ENCODE assay signal across 19 cellular contexts in the genomic region with DNA sequence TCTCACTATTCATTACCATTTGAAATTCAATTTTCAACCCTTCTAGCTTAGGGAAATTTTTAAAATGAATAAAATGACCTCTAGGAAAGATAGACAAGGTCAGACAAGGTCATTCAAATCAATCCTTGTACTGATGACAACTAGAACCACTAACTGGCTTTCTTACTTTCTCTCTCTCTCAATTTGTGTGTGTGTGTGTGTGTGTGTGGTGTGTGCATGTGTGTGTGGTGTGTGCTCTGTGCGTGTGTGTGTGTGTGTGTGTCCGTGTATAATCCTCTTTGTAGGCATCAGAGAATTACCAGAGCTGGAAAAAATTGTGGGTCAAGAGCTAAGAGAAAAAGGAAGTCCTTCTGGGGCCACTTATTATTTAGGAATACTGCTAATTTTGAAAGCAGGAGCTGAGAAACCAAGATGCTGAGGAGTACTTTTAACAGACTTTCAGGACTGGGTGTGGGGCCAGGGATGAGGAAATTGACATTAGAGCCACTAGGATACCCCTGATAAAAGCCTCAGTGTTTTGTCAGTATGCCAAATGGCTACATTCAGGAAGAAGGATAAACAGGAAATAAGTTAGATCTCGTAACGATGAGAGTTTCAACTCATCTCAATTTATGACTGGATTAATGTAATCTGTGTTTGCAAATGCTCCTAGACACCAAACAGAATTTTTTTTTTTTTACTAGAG.
DNase-seq lines count a peak whose midpoint lies in the region; ATAC-seq and TF ChIP-seq lines count a peak whose summit lies in the region.
"Had no signal": no experiment of that assay in that cellular context is flagged by ENCODE, and none has a peak within 500 bp of the region (broad histone marks: within the 10 kb centered on the region; RNA-seq: fewer than 3 reads in every experiment).

No MANE protein-coding gene starts in this region.

- ATAC-seq in activated CD8-positive, alpha-beta memory T cell treated with anti-CD3 and anti-CD28 coated beads, Interleukin-2, amount 10 ng/mL, durations not matched to agents 7 days and 5 days, result no peak
- ATAC-seq in naive thymus-derived CD4-positive, alpha-beta T cell, result no peak
- ATAC-seq: activated CD4-positive, alpha-beta T cell treated with anti-CD3 and anti-CD28 coated beads for 36 hours had no signal

- H3K27me3 Mint-ChIP-seq in activated CD8-positive, alpha-beta memory T cell treated with anti-CD3 and anti-CD28 coated beads, Interleukin-2, amount 10 ng/mL, durations not matched to agents 7 days and 5 days, result no peaks in the 10 kb centered on the region
- H3K27me3 Mint-ChIP-seq in naive thymus-derived CD4-positive, alpha-beta T cell, result no peaks in the 10 kb centered on the region
- H3K27me3 Mint-ChIP-seq: activated CD4-positive, alpha-beta T cell treated with anti-CD3 and anti-CD28 coated beads for 36 hours; central memory CD8-positive, alpha-beta T cell had no signal

- H3K4me1 Mint-ChIP-seq in activated CD8-positive, alpha-beta memory T cell treated with anti-CD3 and anti-CD28 coated beads, Interleukin-2, amount 10 ng/mL, durations not matched to agents 7 days and 5 days, result no peaks in the 10 kb centered on the region
- H3K4me1 Mint-ChIP-seq in naive thymus-derived CD4-positive, alpha-beta T cell, result peaks cover 0 to 2% (median 0%) of the 10 kb centered on the region in 7 donors
- H3K4me1 Mint-ChIP-seq: activated CD4-positive, alpha-beta T cell treated with anti-CD3 and anti-CD28 coated beads for 36 hours; central memory CD8-positive, alpha-beta T cell had no signal

- no peak overlapping the region for H3K27ac Mint-ChIP-seq in activated CD8-positive, alpha-beta memory T cell treated with anti-CD3 and anti-CD28 coated beads, Interleukin-2, amount 10 ng/mL, durations not matched to agents 7 days and 5 days
- no peak overlapping the region for H3K27ac Mint-ChIP-seq in naive thymus-derived CD4-positive, alpha-beta T cell
- H3K27ac Mint-ChIP-seq: activated CD4-positive, alpha-beta T cell treated with anti-CD3 and anti-CD28 coated beads for 36 hours had no signal

- H3K27me3 ChIP-seq in naive thymus-derived CD4-positive, alpha-beta T cell (ENCODE audit: control insufficient read depth in 2 of 2, insufficient read depth in 2 of 2, low read length in 2 of 2), result no peaks in the 10 kb centered on the region
- H3K27me3 ChIP-seq: stomach, transverse colon had no signal

- no peak overlapping the region for H3K4me3 ChIP-seq in cardiac fibroblast (replicated peaks in 1 of 2; ENCODE audit: low read depth in 2 of 2, low read length in 2 of 2)
- no peak overlapping the region for H3K4me3 ChIP-seq in naive thymus-derived CD4-positive, alpha-beta T cell (ENCODE audit: low read length)
- H3K4me3 ChIP-seq: stomach, transverse colon had no signal

- TF ChIP-seq CTCF in cardiac fibroblast (IDR thresholded peaks at IDR 0.05; ENCODE audit: low read depth, low read length), result no peak

- H3K36me3 Mint-ChIP-seq in activated CD8-positive, alpha-beta memory T cell treated with anti-CD3 and anti-CD28 coated beads, Interleukin-2, amount 10 ng/mL, durations not matched to agents 7 days and 5 days, result no peaks in the 10 kb centered on the region
- no peaks in the 10 kb centered on the region for H3K36me3 Mint-ChIP-seq in naive thymus-derived CD4-positive, alpha-beta T cell

- POLR2A ChIA-PET in naive thymus-derived CD4-positive, alpha-beta T cell (lab: Charles Lee), result no interaction called here

- H3K27ac ChIP-seq in naive thymus-derived CD4-positive, alpha-beta T cell (ENCODE audit: low read depth, low read length), result no peak overlapping the region
- H3K27ac ChIP-seq: stomach, transverse colon had no signal

- peaks cover 3% of the 10 kb centered on the region for H3K9me3 Mint-ChIP-seq in activated CD8-positive, alpha-beta memory T cell treated with anti-CD3 and anti-CD28 coated beads, Interleukin-2, amount 10 ng/mL, durations not matched to agents 7 days and 5 days (ENCODE audit: low read depth)
- peaks cover 0 to 13% (median 2%) of the 10 kb centered on the region in 11 donors for H3K9me3 Mint-ChIP-seq in naive thymus-derived CD4-positive, alpha-beta T cell

- H3K36me3 ChIP-seq in naive thymus-derived CD4-positive, alpha-beta T cell (ENCODE audit: control insufficient read depth in 2 of 3, insufficient read depth in 3 of 3, low read length in 3 of 3), result no peaks in the 10 kb centered on the region
- H3K36me3 ChIP-seq: stomach, transverse colon had no signal

- DNase-seq in HCEC 1CT (peak; percentile 43), NCI-H748 treated with DMSO at 0.1 percent for 48 hours (lab: John Stamatoyannopoulos, UW) (peak; percentile 43), cardiac fibroblast (ENCODE audit: low read depth in 2 of 2) (peak; percentile 4 to 10), pons (ENCODE audit: low spot score) (peak; percentile 19), NCI-H2107 treated with DMSO at 0.1 percent for 48 hours (lab: John Stamatoyannopoulos, UW; ENCODE audit: unreplicated experiment) (no peak)
- DNase-seq in activated CD8-positive, alpha-beta memory T cell treated with anti-CD3 and anti-CD28 coated beads, Interleukin-2, amount 10 ng/mL, durations not matched to agents 7 days and 5 days, result no peak
- no peak for DNase-seq in naive thymus-derived CD4-positive, alpha-beta T cell
- DNase-seq: activated CD4-positive, alpha-beta T cell treated with anti-CD3 and anti-CD28 coated beads for 36 hours; activated naive CD4-positive, alpha-beta T cell treated with anti-CD3 and anti-CD28 coated beads, Interleukin-2, amount 50 U/mL, for 16 hours; anterior cingulate cortex; DND-41; effector CD4-positive, alpha-beta T cell; Kasumi-1; NCI-H1105 treated with DMSO at 0.1 percent for 48 hours; stimulated activated CD4-positive, alpha-beta T cell treated with anti-CD3 and anti-CD28 coated beads, Interleukin-4, amount 100 ng/mL, for 4 hours; stomach; T-helper 9 cell; transverse colon had no signal

- CTCF ChIA-PET in activated CD8-positive, alpha-beta memory T cell treated with anti-CD3 and anti-CD28 coated beads, Interleukin-2, amount 10 ng/mL, durations not matched to agents 7 days and 5 days (lab: Charles Lee), result no interaction called here
- CTCF ChIA-PET in naive thymus-derived CD4-positive, alpha-beta T cell (lab: Charles Lee), result no interaction called here

- no peaks in the 10 kb centered on the region for H3K9me3 ChIP-seq in naive thymus-derived CD4-positive, alpha-beta T cell (ENCODE audit: control insufficient read depth in 2 of 3, low read length in 3 of 3)
- H3K9me3 ChIP-seq: stomach, transverse colon had no signal

- intact Hi-C loops in naive thymus-derived CD4-positive, alpha-beta T cell (cut with micrococcal nuclease), result no loop called here

- H3K4me1 ChIP-seq in naive thymus-derived CD4-positive, alpha-beta T cell (ENCODE audit: control insufficient read depth in 2 of 2, insufficient read depth in 2 of 2, low read length in 2 of 2), result no peaks in the 10 kb centered on the region
- H3K4me1 ChIP-seq: stomach, transverse colon had no signal

- H3K4me3 Mint-ChIP-seq in activated CD8-positive, alpha-beta memory T cell treated with anti-CD3 and anti-CD28 coated beads, Interleukin-2, amount 10 ng/mL, durations not matched to agents 7 days and 5 days, result no peak overlapping the region
- no peak overlapping the region for H3K4me3 Mint-ChIP-seq in naive thymus-derived CD4-positive, alpha-beta T cell
- H3K4me3 Mint-ChIP-seq: activated CD4-positive, alpha-beta T cell treated with anti-CD3 and anti-CD28 coated beads for 36 hours; central memory CD8-positive, alpha-beta T cell had no signal

Comparison
In these comparisons a context has a peak if more than half of its experiments do, and no peak if none do; other contexts are left out.
1. DNase-seq: peak in HCEC 1CT (single experiment), NCI-H748 treated with DMSO at 0.1 percent for 48 hours (single experiment), cardiac fibroblast (2 of 2) and pons (single experiment); none in activated CD8-positive, alpha-beta memory T cell treated with anti-CD3 and anti-CD28 coated beads, Interleukin-2, amount 10 ng/mL, durations not matched to agents 7 days and 5 days (single experiment), naive thymus-derived CD4-positive, alpha-beta T cell (0 of 9) and NCI-H2107 treated with DMSO at 0.1 percent for 48 hours (single experiment).